Comparison of ENCODE assay signal across 24 cellular contexts in genomic region chr16:89867918-89868317, GRCh38. TPM values are rescaled to one million over a fixed set of nuclear protein-coding genes. Genes with fewer than 3 reads are reported as not detected.
"Had no signal": no experiment of that assay in that cellular context is flagged by ENCODE, and none has a peak within 500 bp of the region (broad histone marks: within the 10 kb centered on the region; RNA-seq: fewer than 3 reads in every experiment).

No MANE protein-coding gene starts in this region.

- H3K27me3 ChIP-seq: neural progenitor cell, spleen, tibial nerve, upper lobe of left lung had no signal

- DNase-seq: dermis blood vessel endothelial cell; effector memory CD4-positive, alpha-beta T cell; hypothalamus; immature natural killer cell; mesenchymal stem cell; midbrain; naive thymus-derived CD4-positive, alpha-beta T cell; right cardiac atrium; spleen; stimulated activated CD4-positive, alpha-beta T cell treated with anti-CD3 and anti-CD28 coated beads, Interleukin-15, amount 100 ng/mL, for 24 hours; stimulated activated CD4-positive, alpha-beta T cell treated with anti-CD3 and anti-CD28 coated beads, Interleukin-2, amount 100 ng/mL, for 48 hours; stimulated activated naive B cell treated with anti-CD40 and anti-IgM and Interleukin-4, amounts not matched to agents 10 μg/mL and 1 μg/mL and 100 μg/mL, for 72 hours; upper lobe of left lung had no signal

- FAIRE-seq: endometrium, frontal cortex, keratinocyte, urothelium cell line had no signal

- H3K4me2 ChIP-seq: neural progenitor cell had no signal

- H3K4me3 ChIP-seq: coronary artery, neural progenitor cell, prostate gland, skin epidermis, spleen, thoracic aorta, tibial nerve, upper lobe of left lung had no signal

- ATAC-seq: left lobe of liver; naive thymus-derived CD4-positive, alpha-beta T cell; right cardiac atrium; stimulated activated naive B cell treated with anti-CD40 and anti-IgM and Interleukin-4, amounts not matched to agents 10 μg/mL and 1 μg/mL and 100 μg/mL, for 72 hours had no signal

- H3K36me3 ChIP-seq: prostate gland, thoracic aorta, upper lobe of left lung had no signal

- H3K4me1 ChIP-seq: neural progenitor cell had no signal

- H3K9ac ChIP-seq: neural progenitor cell had no signal

- H3K27ac ChIP-seq: coronary artery, neural progenitor cell, prostate gland, skin epidermis, spleen, thoracic aorta, tibial nerve, upper lobe of left lung had no signal

- H3K9me3 ChIP-seq: prostate gland had no signal

- H2AFZ ChIP-seq: neural progenitor cell had no signal

RNA-seq across cellular contexts. Expression of gene TUBB3, which starts 55.2 kb away (rescaled TPM):
- polyA plus RNA-seq: immature natural killer cell had no signal
